13 cellular contexts compared by ENCODE assay signal in genomic region chr18:51890762-51891161, GRCh38.
A peak's percentile ranks its signal among the peaks of the same experiment; 100 is the strongest.
DNase-seq lines count a peak whose midpoint lies in the region; ATAC-seq, FAIRE-seq and TF ChIP-seq lines count a peak whose summit lies in the region.
"Had no signal": no experiment of that assay in that cellular context is flagged by ENCODE, and none has a peak within 500 bp of the region (broad histone marks: within the 10 kb centered on the region; RNA-seq: fewer than 3 reads in every experiment).

No MANE protein-coding gene starts in this region.

- H3K4me3 ChIP-seq in colonic mucosa: no peak overlapping the region
- no peak overlapping the region for H3K4me3 ChIP-seq in upper lobe of left lung
- H3K4me3 ChIP-seq in endodermal cell (ENCODE audit: low read length): no peak overlapping the region
- H3K4me3 ChIP-seq: esophagus squamous epithelium, K562, SK-N-MC had no signal

- H3K27me3 Mint-ChIP-seq in endodermal cell (ENCODE audit: insufficient read depth): no peaks in the 10 kb centered on the region

- TF ChIP-seq CTCF in colonic mucosa (IDR thresholded peaks at IDR 0.05) (no peak), upper lobe of left lung (IDR thresholded peaks at IDR 0.05) (no peak), endodermal cell (conservative IDR thresholded peaks at IDR 0.05) (no peak)

- ATAC-seq in upper lobe of left lung (ENCODE audit: low FRiP score in 2 of 2): peak; percentile 57 to 59
- ATAC-seq: K562 had no signal

- no peaks in the 10 kb centered on the region for H3K4me1 Mint-ChIP-seq in endodermal cell

- H3K9me3 ChIP-seq in colonic mucosa (no peaks in the 10 kb centered on the region), upper lobe of left lung (no peaks in the 10 kb centered on the region), endodermal cell (ENCODE audit: control insufficient read depth, low read length) (no peaks in the 10 kb centered on the region)
- H3K9me3 ChIP-seq: esophagus squamous epithelium had no signal

- TF ChIP-seq RAD21 in Ishikawa (IDR thresholded peaks at IDR 0.05; ENCODE audit: low read depth): no peak

- H3K27me3 ChIP-seq in colonic mucosa: no peaks in the 10 kb centered on the region
- H3K27me3 ChIP-seq in upper lobe of left lung: no peaks in the 10 kb centered on the region
- H3K27me3 ChIP-seq in endodermal cell (ENCODE audit: control insufficient read depth, insufficient read depth, low read length, poor library complexity, severe bottlenecking): no peaks in the 10 kb centered on the region
- H3K27me3 ChIP-seq: esophagus squamous epithelium had no signal

- H3K36me3 ChIP-seq in colonic mucosa: no peaks in the 10 kb centered on the region
- H3K36me3 ChIP-seq in upper lobe of left lung: no peaks in the 10 kb centered on the region
- H3K36me3 ChIP-seq in endodermal cell (ENCODE audit: control insufficient read depth, insufficient read depth, low read length): no peaks in the 10 kb centered on the region
- H3K36me3 ChIP-seq: esophagus squamous epithelium had no signal

- no peaks in the 10 kb centered on the region for H3K9me3 Mint-ChIP-seq in endodermal cell

- TF ChIP-seq EP300 in Ishikawa (IDR thresholded peaks at IDR 0.05; ENCODE audit: borderline replicate concordance): no peak
- TF ChIP-seq EP300 in upper lobe of left lung (IDR thresholded peaks at IDR 0.05): peak in 1 of 4 donors; percentile 5

- FAIRE-seq in GM19239 (lab: Jason Lieb, UNC): no peak
- FAIRE-seq: K562 had no signal

- H3K27ac Mint-ChIP-seq in endodermal cell: no peak overlapping the region

- DNase-seq in NCI-H226 (peak; percentile 35), colonic mucosa (peak; percentile 58), upper lobe of left lung (peak in 1 of 2 donors; percentile 70), GM19239 (ENCODE audit: insufficient read length, low spot score) (no peak), endodermal cell (no peak), COLO668 (lab: John Stamatoyannopoulos, UW; ENCODE audit: unreplicated experiment) (no peak)
- no peak for DNase-seq in activated CD4-positive, alpha-beta T cell treated with anti-CD3 and anti-CD28 coated beads, Interleukin-2, amount 50 U/mL, for 4 hours
- DNase-seq: activated CD4-positive, alpha-beta T cell treated with anti-CD3 and anti-CD28 coated beads, Interleukin-2, amount 50 U/mL, for 1 hour; esophagus squamous epithelium; stimulated activated CD8-positive, alpha-beta memory T cell treated with anti-CD3 and anti-CD28 coated beads, Interleukin-4, amount 100 ng/mL, for 48 hours had no signal

- intact Hi-C loops in colonic mucosa (cut with DNase I): no loop called here

- H3K4me1 ChIP-seq in colonic mucosa (no peaks in the 10 kb centered on the region), upper lobe of left lung (peaks cover 0 to 7% (median 2%) of the 10 kb centered on the region in 4 donors), endodermal cell (ENCODE audit: control insufficient read depth, insufficient read depth, low read length) (no peaks in the 10 kb centered on the region)
- H3K4me1 ChIP-seq: esophagus squamous epithelium had no signal

- no peak for TF ChIP-seq POLR2A in upper lobe of left lung (IDR thresholded peaks at IDR 0.05)

- no peak overlapping the region for H3K9ac ChIP-seq in colonic mucosa (ENCODE audit: low read depth in 2 of 2, low read length in 2 of 2)
- H3K9ac ChIP-seq in endodermal cell (ENCODE audit: extremely low read depth, low read length, poor library complexity, severe bottlenecking): no peak overlapping the region

- no peak overlapping the region for H3K4me3 Mint-ChIP-seq in endodermal cell

- H3K36me3 Mint-ChIP-seq in endodermal cell (ENCODE audit: low read depth): no peaks in the 10 kb centered on the region

- WGBS in upper lobe of left lung, 2 donors: 44 to 48% methylated on average over 3 of the region's 3 CpGs
- WGBS in endodermal cell (ENCODE audit: insufficient coverage in 1 of 2, insufficient read length in 1 of 2), 2 experiments: 89 to 90% methylated on average over 3 of the region's 3 CpGs

- no peak overlapping the region for H3K27ac ChIP-seq in colonic mucosa
- H3K27ac ChIP-seq in upper lobe of left lung: no peak overlapping the region
- no peak overlapping the region for H3K27ac ChIP-seq in endodermal cell (ENCODE audit: low read depth, low read length)
- H3K27ac ChIP-seq: SK-N-MC had no signal

TF ChIP-seq in Ishikawa, 13 proteins besides CTCF, POLR2A, EP300 and RAD21:
- no peak for TF ChIP-seq FOXM1 (IDR thresholded peaks at IDR 0.05; ENCODE audit: borderline replicate concordance, low read depth)
- TF ChIP-seq REST (IDR thresholded peaks at IDR 0.05; ENCODE audit: low read depth): no peak
- no peak for TF ChIP-seq TCF12 (IDR thresholded peaks at IDR 0.05; ENCODE audit: low read depth)
- no peak for TF ChIP-seq ZBTB7A (IDR thresholded peaks at IDR 0.05; ENCODE audit: low read depth)
- TF ChIP-seq NFIC (IDR thresholded peaks at IDR 0.05): peak; percentile 35; the same call in 1 of the 2 replicates
- TF ChIP-seq CREB1 (IDR thresholded peaks at IDR 0.05; ENCODE audit: low read depth): no peak

Comparison
In these comparisons a context has a peak if more than half of its experiments do, and no peak if none do; other contexts are left out.
1. DNase-seq: peak in NCI-H226 (single experiment) and colonic mucosa (single experiment); none in GM19239 (single experiment), activated CD4-positive, alpha-beta T cell treated with anti-CD3 and anti-CD28 coated beads, Interleukin-2, amount 50 U/mL, for 4 hours (0 of 2), endodermal cell (single experiment) and COLO668 (single experiment).